Comparison of ENCODE assay signal across 9 cellular contexts in the genomic region with DNA sequence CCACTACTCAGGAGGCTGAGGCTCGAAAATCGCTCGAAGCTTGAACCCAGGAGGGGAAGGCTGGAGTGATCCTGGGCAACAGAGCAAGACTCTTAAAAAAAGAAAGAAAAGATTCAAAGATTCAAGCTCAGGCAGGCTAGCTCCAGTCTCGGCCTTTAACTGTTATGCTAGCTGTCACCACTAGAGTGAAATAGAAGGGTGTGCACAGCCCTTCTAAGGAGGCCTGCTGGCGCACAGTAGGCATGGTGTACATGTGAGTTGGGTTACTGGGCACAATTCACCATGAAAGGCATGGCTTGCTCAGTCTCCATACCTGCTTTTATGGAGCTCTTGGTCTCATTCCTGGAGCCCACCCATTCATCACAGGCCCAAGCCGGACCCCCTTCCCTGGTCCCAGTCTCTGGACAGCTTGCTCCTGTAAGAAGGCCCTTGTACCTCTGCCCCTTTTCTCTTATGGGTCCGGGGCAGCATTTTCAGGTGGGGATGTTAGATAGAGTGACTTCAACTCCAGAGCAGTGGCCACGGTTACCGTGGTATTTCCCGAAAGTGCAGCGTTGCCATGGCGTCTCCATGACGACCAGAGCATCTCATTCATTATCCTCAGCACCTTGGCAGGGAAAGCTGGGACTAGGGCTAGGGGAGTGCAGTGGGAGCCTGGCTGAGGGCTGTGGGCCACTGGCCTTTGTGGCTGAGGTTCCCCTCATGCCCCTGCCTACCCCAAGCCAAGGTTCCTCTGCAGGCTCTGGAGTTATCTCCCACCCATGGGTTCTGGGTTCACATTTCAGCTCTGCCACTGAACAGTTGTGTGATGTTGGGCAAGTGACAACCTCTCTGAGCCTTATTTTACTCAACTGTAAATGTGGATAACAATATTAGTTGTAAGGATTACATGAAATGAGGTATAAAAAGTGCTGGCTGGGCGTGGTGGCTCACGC. TPM values are rescaled to one million over a fixed set of nuclear protein-coding genes. Genes with fewer than 3 reads are reported as not detected.
DNase-seq lines count a peak whose midpoint lies in the region; ATAC-seq and TF ChIP-seq lines count a peak whose summit lies in the region.
"Had no signal": no experiment of that assay in that cellular context is flagged by ENCODE, and none has a peak within 500 bp of the region (broad histone marks: within the 10 kb centered on the region; RNA-seq: fewer than 3 reads in every experiment).

No MANE protein-coding gene starts in this region.

- H3K4me3 ChIP-seq in mammary epithelial cell (replicated peaks in 1 of 3; ENCODE audit: insufficient read depth in 1 of 3, low read depth in 2 of 3, low read length in 3 of 3) (no peak overlapping the region), gastroesophageal sphincter (no peak overlapping the region), transverse colon (no peak overlapping the region)

- H3K9me3 Mint-ChIP-seq in MCF 10A (ENCODE audit: unreplicated experiment), result no peaks in the 10 kb centered on the region

- peaks cover 61% of the 10 kb centered on the region for H3K4me1 Mint-ChIP-seq in MCF 10A (ENCODE audit: insufficient read depth, unreplicated experiment)

- no peak overlapping the region for H3K27ac Mint-ChIP-seq in MCF 10A (ENCODE audit: low read depth, unreplicated experiment)

- in situ Hi-C loops in mammary epithelial cell (cut with MboI; ENCODE audit: low sequenced_read_pairs in 2 of 2) (no loop called here), transverse colon (cut with MboI; ENCODE audit: low pct_ligation_motif_present in 1 of 4, low pct_unique_long_range_greater_than_20kb in 1 of 4, low sequenced_read_pairs in 3 of 4) (no loop called here)

- no TSS peak for BruUV-seq in MCF 10A (replicated peaks; lab: Mats Ljungman, UMichigan)
- BruUV-seq in mammary epithelial cell (replicated peaks; lab: Mats Ljungman, UMichigan), result no TSS peak

- no peak overlapping the region for H3K9ac ChIP-seq in mammary epithelial cell (ENCODE audit: insufficient read depth, low read length)

- peaks cover 92% of the 10 kb centered on the region for H3K79me2 ChIP-seq in mammary epithelial cell (ENCODE audit: insufficient read depth, low read length)

- H3K9me3 ChIP-seq in mammary epithelial cell (replicated peaks; ENCODE audit: insufficient read depth, low read length) (no peaks in the 10 kb centered on the region), gastroesophageal sphincter (no peaks in the 10 kb centered on the region), transverse colon (no peaks in the 10 kb centered on the region)

- H3K27ac ChIP-seq in mammary epithelial cell (ENCODE audit: insufficient read depth, low read depth, low read length) (no peak overlapping the region), gastroesophageal sphincter (peak overlapping the region in 3 of 4 donors; percentile 17 to 73 (median 48)), transverse colon (peak overlapping the region; percentile 8 to 92 (median 84))

- TF ChIP-seq POLR2A in gastroesophageal sphincter (IDR thresholded peaks at IDR 0.05) (no peak), transverse colon (IDR thresholded peaks at IDR 0.05) (no peak)

- intact Hi-C loops in MCF 10A (cut with micrococcal nuclease), result no loop called here
- intact Hi-C loops in mammary epithelial cell (cut with micrococcal nuclease), result no loop called here
- intact Hi-C loops in transverse colon (cut with DNase I; ENCODE audit: low total_unique reads), result loop anchor here (1.0 kb wide), 1 partner anchor 10 kb away; no protein-coding TSS in a partner anchor

- peaks cover 4% of the 10 kb centered on the region for H4K20me1 ChIP-seq in mammary epithelial cell (ENCODE audit: insufficient read depth, low read length)

- CTCF ChIA-PET in MCF 10A (lab: Yijun Ruan, JAX) (interaction anchor here (0.5 to 4.6 kb wide), 14 partner anchors 8 to 285 kb away, joined by 3 to 28 read pairs (median 4); a partner anchor contains a TSS), mammary epithelial cell (lab: Charles Lee; ENCODE audit: low non-redundant PET) (no interaction called here)

- POLR2A ChIA-PET in MCF 10A (lab: Yijun Ruan, JAX), result interaction anchor here (1.0 to 1.4 kb wide), 7 partner anchors 8 to 27 kb away, joined by 3 to 4 read pairs (median 3); no protein-coding TSS in a partner anchor

- H3K36me3 ChIP-seq in mammary epithelial cell (ENCODE audit: insufficient read depth, low read length), result no peaks in the 10 kb centered on the region
- H3K36me3 ChIP-seq in gastroesophageal sphincter, result no peaks in the 10 kb centered on the region
- H3K36me3 ChIP-seq in transverse colon, result no peaks in the 10 kb centered on the region

- no peaks in the 10 kb centered on the region for H3K27me3 Mint-ChIP-seq in MCF 10A (ENCODE audit: insufficient read depth, unreplicated experiment)

- peaks cover 8% of the 10 kb centered on the region for H3K36me3 Mint-ChIP-seq in MCF 10A (ENCODE audit: insufficient read depth, unreplicated experiment)

- 95% methylated on average over 13 of the region's 15 CpGs for WGBS in mammary epithelial cell (ENCODE audit: low coverage, missing lambda C conversion rate)
- WGBS in gastroesophageal sphincter (ENCODE audit: low coverage in 1 of 2), 2 donors, result 76 to 80% methylated on average over 2 to 11 of the region's 15 CpGs
- 77 to 91% methylated on average over 6 to 15 of the region's 15 CpGs for WGBS in transverse colon (ENCODE audit: low coverage in 1 of 2), 2 donors

- no peak for ATAC-seq in gastroesophageal sphincter
- no peak for ATAC-seq in HG03521 (IDR thresholded peaks at IDR 0.05; ENCODE audit: unreplicated experiment)

- DNase-seq in MCF 10A (ENCODE audit: unreplicated experiment), result no peak
- DNase-seq in mammary epithelial cell, result no peak
- DNase-seq in SK-N-DZ (ENCODE audit: low spot score), result peak; percentile 88
- DNase-seq in transverse colon, result no peak
- DNase-seq in UCSD-AML1 (lab: John Stamatoyannopoulos, UW; ENCODE audit: unreplicated experiment), result no peak
- no peak for DNase-seq in DMS79 treated with DMSO at 0.1 percent for 48 hours (lab: John Stamatoyannopoulos, UW)
- DNase-seq: aorta had no signal

- TF ChIP-seq CTCF in MCF 10A (IDR thresholded peaks at IDR 0.05; ENCODE audit: unreplicated experiment) (peak; percentile 14), mammary epithelial cell (conservative IDR thresholded peaks at IDR 0.05 in 1 of 2, IDR thresholded peaks at IDR 0.05 in 1 of 2; ENCODE audit: extremely low read depth in 1 of 2, insufficient read depth in 1 of 2, low read depth in 1 of 2, low read length in 2 of 2) (no peak), gastroesophageal sphincter (IDR thresholded peaks at IDR 0.05) (peak in 1 of 4 experiments; percentile 5), transverse colon (IDR thresholded peaks at IDR 0.05) (peak in 2 of 5 experiments; percentile 23 to 32)

- H3K4me1 ChIP-seq in mammary epithelial cell (ENCODE audit: insufficient read depth, low read length), result peaks cover 53% of the 10 kb centered on the region
- H3K4me1 ChIP-seq in gastroesophageal sphincter, result peaks cover 4 to 100% (median 73%) of the 10 kb centered on the region in 3 donors
- H3K4me1 ChIP-seq in transverse colon, result peaks cover 56 to 86% (median 77%) of the 10 kb centered on the region in 4 donors

- TF ChIP-seq EP300 in gastroesophageal sphincter (IDR thresholded peaks at IDR 0.05), result no peak
- TF ChIP-seq EP300 in transverse colon (IDR thresholded peaks at IDR 0.05; ENCODE audit: low read depth), result no peak

- no peak overlapping the region for H2AFZ ChIP-seq in mammary epithelial cell (ENCODE audit: low read depth, low read length)

- dilution Hi-C loops in mammary epithelial cell (cut with HindIII; ENCODE audit: low sequenced_read_pairs), result loop anchor here (5.0 kb wide), 1 partner anchor 34 kb away; no protein-coding TSS in a partner anchor

- no peak overlapping the region for H3K4me3 Mint-ChIP-seq in MCF 10A (ENCODE audit: unreplicated experiment)

- no peak overlapping the region for H3K4me2 ChIP-seq in mammary epithelial cell (ENCODE audit: insufficient read depth, low read depth, low read length)

- H3K27me3 ChIP-seq in mammary epithelial cell (ENCODE audit: insufficient read depth, low read length) (no peaks in the 10 kb centered on the region), gastroesophageal sphincter (no peaks in the 10 kb centered on the region), transverse colon (no peaks in the 10 kb centered on the region)

RNA-seq across cellular contexts. Expression of a gene that starts 5.7 kb away (rescaled TPM):
- total RNA-seq in MCF 10A (2022) (68.9 and 79.3 TPM in 2 replicates), mammary epithelial cell (100 to 1,000 TPM; 114 to 128 TPM), gastroesophageal sphincter (100 to 1,000 TPM in 1 of 4 donors, 10 to 100 TPM in 3; 58.3 to 146 (median 72.1) TPM), transverse colon (100 to 1,000 TPM in 1 of 4 donors, 10 to 100 TPM in 3; 68.8 to 104 (median 96.4) TPM)
- 43.2 TPM for polyA plus RNA-seq in mammary epithelial cell
- 101 TPM for polyA minus RNA-seq in mammary epithelial cell
- polyA plus RNA-seq in SK-N-DZ (2014; cell fraction: cytosol; rRNA removed), result 22.8 and 30.8 TPM in 2 replicates
- polyA plus RNA-seq in SK-N-DZ (2014; cell fraction: nucleus; rRNA removed), result 25.2 and 37.7 TPM in 2 replicates
